ENCODE assay signal across 33 cellular contexts in the genomic region with DNA sequence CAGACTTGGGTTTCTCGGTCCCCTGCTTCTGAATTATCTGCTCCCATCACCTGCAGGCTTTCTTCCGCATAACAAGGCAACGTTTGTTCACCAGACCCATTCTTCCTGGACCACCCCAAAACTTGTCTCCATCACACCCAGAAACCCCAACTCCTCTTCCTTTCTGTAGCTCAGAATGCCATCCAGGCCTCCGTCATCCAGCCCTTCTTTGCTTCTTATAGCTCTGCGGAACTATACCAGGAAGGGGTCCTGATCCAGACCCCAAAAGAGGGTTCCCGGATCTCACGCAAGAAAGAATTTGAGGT. TPM values are rescaled to one million over a fixed set of nuclear protein-coding genes. Genes with fewer than 3 reads are reported as not detected.
DNase-seq lines count a peak whose midpoint lies in the region; ATAC-seq, FAIRE-seq and TF ChIP-seq lines count a peak whose summit lies in the region.
"Had no signal": no experiment of that assay in that cellular context is flagged by ENCODE, and none has a peak within 500 bp of the region (broad histone marks: within the 10 kb centered on the region; RNA-seq: fewer than 3 reads in every experiment).

No MANE protein-coding gene starts in this region.

- H3K4me3 ChIP-seq in HUES64 (ENCODE audit: low read length), result no peak overlapping the region; the same call in 1 of the 2 replicates
- no peak overlapping the region for H3K4me3 ChIP-seq in astrocyte (ENCODE audit: insufficient read depth, low read depth, low read length)
- no peak overlapping the region for H3K4me3 ChIP-seq in adrenal gland
- H3K4me3 ChIP-seq: coronary artery, left ventricle myocardium inferior, SK-N-MC, smooth muscle cell, testis had no signal

- no peak overlapping the region for H3K4me2 ChIP-seq in astrocyte (ENCODE audit: low read length)
- H3K4me2 ChIP-seq: smooth muscle cell had no signal

- H3K9me3 ChIP-seq in HUES64 (ENCODE audit: insufficient read depth, low read depth, low read length) (no peaks in the 10 kb centered on the region), astrocyte (ENCODE audit: insufficient read depth, low read depth, low read length) (no peaks in the 10 kb centered on the region), adrenal gland (replicated peaks in 1 of 3) (no peaks in the 10 kb centered on the region)
- H3K9me3 ChIP-seq: left ventricle myocardium inferior, testis had no signal

- TF ChIP-seq CTCF in astrocyte (IDR thresholded peaks at IDR 0.05; ENCODE audit: insufficient read depth, low read depth, low read length), result no peak
- TF ChIP-seq CTCF in natural killer cell (IDR thresholded peaks at IDR 0.05), result no peak
- TF ChIP-seq CTCF in adrenal gland (IDR thresholded peaks at IDR 0.05), result no peak

- H3K9me3 Mint-ChIP-seq in activated T-cell treated with anti-CD3 and anti-CD28 coated beads, Interleukin-2, amount 50 U/mL, for 24 hours, result no peaks in the 10 kb centered on the region
- no peaks in the 10 kb centered on the region for H3K9me3 Mint-ChIP-seq in activated T-cell treated with anti-CD3 and anti-CD28 coated beads, Interleukin-2, amount 50 U/mL, for 4 hours
- peaks cover 3% of the 10 kb centered on the region for H3K9me3 Mint-ChIP-seq in astrocyte (ENCODE audit: unreplicated experiment)
- no peaks in the 10 kb centered on the region for H3K9me3 Mint-ChIP-seq in natural killer cell
- H3K9me3 Mint-ChIP-seq in activated CD4-positive, alpha-beta T cell treated with anti-CD3 and anti-CD28 coated beads for 36 hours (ENCODE audit: low read depth), result no peaks in the 10 kb centered on the region
- H3K9me3 Mint-ChIP-seq: activated B cell treated with CpG ODN at 0.5 μM for 24 hours; activated naive CD8-positive, alpha-beta T cell treated with anti-CD3 and anti-CD28 coated beads, Interleukin-2, amount 10 ng/mL, durations not matched to agents 7 days and 5 days; activated T-helper 2 cell treated with anti-CD3 and anti-CD28 coated beads, Interferon-gamma antibody, Interleukin-2, Interleukin-4, amounts not matched to agents 10 μg/mL and 5 μg/mL and 100 μg/mL, durations not matched to agents 14 hours and 24 hours and 36 hours; stimulated activated naive CD8-positive, alpha-beta T cell treated with anti-CD3 and anti-CD28 coated beads, Interleukin-15, Interleukin-2, amounts not matched to agents 100 ng/mL and 50 ng/mL, for 24 hours had no signal

- no peaks in the 10 kb centered on the region for H3K27me3 Mint-ChIP-seq in activated T-cell treated with anti-CD3 and anti-CD28 coated beads, Interleukin-2, amount 50 U/mL, for 24 hours
- no peaks in the 10 kb centered on the region for H3K27me3 Mint-ChIP-seq in activated T-cell treated with anti-CD3 and anti-CD28 coated beads, Interleukin-2, amount 50 U/mL, for 4 hours (ENCODE audit: low read depth)
- H3K27me3 Mint-ChIP-seq in astrocyte (ENCODE audit: low read depth, unreplicated experiment) (peaks cover 2% of the 10 kb centered on the region), natural killer cell (ENCODE audit: low read depth in 2 of 2) (no peaks in the 10 kb centered on the region)
- no peaks in the 10 kb centered on the region for H3K27me3 Mint-ChIP-seq in activated CD4-positive, alpha-beta T cell treated with anti-CD3 and anti-CD28 coated beads for 36 hours
- H3K27me3 Mint-ChIP-seq: activated B cell treated with CpG ODN at 0.5 μM for 24 hours; stimulated activated naive CD8-positive, alpha-beta T cell treated with anti-CD3 and anti-CD28 coated beads, Interleukin-15, Interleukin-2, amounts not matched to agents 100 ng/mL and 50 ng/mL, for 24 hours had no signal

- CTCF ChIA-PET in activated CD4-positive, alpha-beta T cell treated with anti-CD3 and anti-CD28 coated beads for 36 hours (lab: Charles Lee), result interaction anchor here (1.3 to 1.5 kb wide), 2 partner anchors 31 to 79 kb away, joined by 4 to 5 read pairs; no protein-coding TSS in a partner anchor

- POLR2A ChIA-PET in activated CD4-positive, alpha-beta T cell treated with anti-CD3 and anti-CD28 coated beads for 36 hours (lab: Charles Lee), result no interaction called here

- WGBS in HUES64, result 84% methylated on average over 7 of the region's 7 CpGs
- 75 to 85% (median 82%) methylated on average over 7 of the region's 7 CpGs for WGBS in adrenal gland, 4 donors

- no peaks in the 10 kb centered on the region for H4K20me1 ChIP-seq in astrocyte (ENCODE audit: insufficient read depth, low read length)

- no peak overlapping the region for H2AFZ ChIP-seq in astrocyte (ENCODE audit: low read depth, low read length)

- no peak overlapping the region for H3K9ac ChIP-seq in HUES64 (ENCODE audit: low read depth, low read length)
- no peak overlapping the region for H3K9ac ChIP-seq in astrocyte (ENCODE audit: low read length)

- no peaks in the 10 kb centered on the region for H3K36me3 Mint-ChIP-seq in activated T-cell treated with anti-CD3 and anti-CD28 coated beads, Interleukin-2, amount 50 U/mL, for 24 hours (ENCODE audit: low read depth)
- H3K36me3 Mint-ChIP-seq in activated T-cell treated with anti-CD3 and anti-CD28 coated beads, Interleukin-2, amount 50 U/mL, for 4 hours (ENCODE audit: insufficient read depth), result no peaks in the 10 kb centered on the region
- peaks cover 4% of the 10 kb centered on the region for H3K36me3 Mint-ChIP-seq in astrocyte (ENCODE audit: low read depth, unreplicated experiment)
- no peaks in the 10 kb centered on the region for H3K36me3 Mint-ChIP-seq in natural killer cell
- no peaks in the 10 kb centered on the region for H3K36me3 Mint-ChIP-seq in activated CD4-positive, alpha-beta T cell treated with anti-CD3 and anti-CD28 coated beads for 36 hours (ENCODE audit: low read depth)
- H3K36me3 Mint-ChIP-seq: activated naive CD8-positive, alpha-beta T cell treated with anti-CD3 and anti-CD28 coated beads, Interleukin-2, amount 10 ng/mL, durations not matched to agents 7 days and 5 days had no signal

- TF ChIP-seq POLR2A in adrenal gland (IDR thresholded peaks at IDR 0.05), result no peak

- DNase-seq in activated T-cell treated with anti-CD3 and anti-CD28 coated beads, Interleukin-2, amount 50 U/mL, for 24 hours, result no peak
- DNase-seq in activated T-cell treated with anti-CD3 and anti-CD28 coated beads, Interleukin-2, amount 50 U/mL, for 4 hours, result no peak
- DNase-seq in astrocyte (ENCODE audit: low read depth), result no peak
- no peak for DNase-seq in natural killer cell
- DNase-seq in activated CD4-positive, alpha-beta T cell treated with anti-CD3 and anti-CD28 coated beads for 36 hours, result no peak
- no peak for DNase-seq in adrenal gland
- DNase-seq: 8988T; activated B cell treated with CpG ODN at 0.5 μM for 24 hours; activated CD4-positive, alpha-beta T cell treated with anti-CD3 and anti-CD28 coated beads, Interleukin-2, amount 50 U/mL, for 48 hours; activated naive CD8-positive, alpha-beta T cell treated with anti-CD3 and anti-CD28 coated beads, Interleukin-2, amount 10 ng/mL, durations not matched to agents 7 days and 5 days; Calu3; caudate nucleus; DMS79 treated with DMSO at 0.1 percent for 48 hours; effector memory CD4-positive, alpha-beta T cell; left ventricle myocardium inferior; NCI-H1105; NCI-H187; NCI-H2171; NCI-H510A; posterior cingulate gyrus; right cardiac atrium; RPMI8226; stimulated activated CD4-positive, alpha-beta T cell treated with anti-CD3 and anti-CD28 coated beads, Interleukin-1b, Interleukin-23, amount 100 ng/mL, for 48 hours had no signal

- peaks cover 29% of the 10 kb centered on the region for H3K4me1 ChIP-seq in HUES64 (ENCODE audit: insufficient read depth, low read length)
- H3K4me1 ChIP-seq in astrocyte (ENCODE audit: insufficient read depth, low read length), result peaks cover 20% of the 10 kb centered on the region
- no peaks in the 10 kb centered on the region for H3K4me1 ChIP-seq in adrenal gland (replicated peaks in 1 of 2)
- H3K4me1 ChIP-seq: left ventricle myocardium inferior, testis had no signal

- H3K4me1 Mint-ChIP-seq in activated T-cell treated with anti-CD3 and anti-CD28 coated beads, Interleukin-2, amount 50 U/mL, for 24 hours (ENCODE audit: low read depth), result peaks cover 36% of the 10 kb centered on the region
- peaks cover 27% of the 10 kb centered on the region for H3K4me1 Mint-ChIP-seq in activated T-cell treated with anti-CD3 and anti-CD28 coated beads, Interleukin-2, amount 50 U/mL, for 4 hours (ENCODE audit: low read depth)
- H3K4me1 Mint-ChIP-seq in astrocyte (ENCODE audit: low read depth, unreplicated experiment) (peaks cover 31% of the 10 kb centered on the region), natural killer cell (peaks cover 28 to 38% of the 10 kb centered on the region in 2 donors)
- peaks cover 33% of the 10 kb centered on the region for H3K4me1 Mint-ChIP-seq in activated CD4-positive, alpha-beta T cell treated with anti-CD3 and anti-CD28 coated beads for 36 hours

- H3K27ac Mint-ChIP-seq in activated T-cell treated with anti-CD3 and anti-CD28 coated beads, Interleukin-2, amount 50 U/mL, for 24 hours, result peak overlapping the region; percentile 24
- H3K27ac Mint-ChIP-seq in astrocyte (ENCODE audit: unreplicated experiment) (peak overlapping the region; percentile 80), natural killer cell (peak overlapping the region; percentile 19 to 43)
- no peak overlapping the region for H3K27ac Mint-ChIP-seq in activated CD4-positive, alpha-beta T cell treated with anti-CD3 and anti-CD28 coated beads for 36 hours
- H3K27ac Mint-ChIP-seq: activated B cell treated with CpG ODN at 0.5 μM for 24 hours; activated naive CD8-positive, alpha-beta T cell treated with anti-CD3 and anti-CD28 coated beads, Interleukin-2, amount 10 ng/mL, durations not matched to agents 7 days and 5 days; stimulated activated naive CD8-positive, alpha-beta T cell treated with anti-CD3 and anti-CD28 coated beads, Interleukin-15, Interleukin-2, amounts not matched to agents 100 ng/mL and 50 ng/mL, for 24 hours had no signal

- no peaks in the 10 kb centered on the region for H3K79me2 ChIP-seq in astrocyte (ENCODE audit: insufficient read depth, low read length)

- ATAC-seq in activated T-cell treated with anti-CD3 and anti-CD28 coated beads, Interleukin-2, amount 50 U/mL, for 4 hours, result no peak
- no peak for ATAC-seq in natural killer cell
- ATAC-seq in activated CD4-positive, alpha-beta T cell treated with anti-CD3 and anti-CD28 coated beads for 36 hours, result no peak
- ATAC-seq in GM18517 (IDR thresholded peaks at IDR 0.05; ENCODE audit: unreplicated experiment), result no peak
- ATAC-seq: right cardiac atrium had no signal

- no peak overlapping the region for H3K4me3 Mint-ChIP-seq in activated T-cell treated with anti-CD3 and anti-CD28 coated beads, Interleukin-2, amount 50 U/mL, for 24 hours
- no peak overlapping the region for H3K4me3 Mint-ChIP-seq in activated T-cell treated with anti-CD3 and anti-CD28 coated beads, Interleukin-2, amount 50 U/mL, for 4 hours
- H3K4me3 Mint-ChIP-seq in astrocyte (ENCODE audit: unreplicated experiment), result no peak overlapping the region
- no peak overlapping the region for H3K4me3 Mint-ChIP-seq in natural killer cell
- H3K4me3 Mint-ChIP-seq in activated CD4-positive, alpha-beta T cell treated with anti-CD3 and anti-CD28 coated beads for 36 hours, result no peak overlapping the region
- H3K4me3 Mint-ChIP-seq: activated B cell treated with CpG ODN at 0.5 μM for 24 hours; activated naive CD8-positive, alpha-beta T cell treated with anti-CD3 and anti-CD28 coated beads, Interleukin-2, amount 10 ng/mL, durations not matched to agents 7 days and 5 days; stimulated activated naive CD8-positive, alpha-beta T cell treated with anti-CD3 and anti-CD28 coated beads, Interleukin-15, Interleukin-2, amounts not matched to agents 100 ng/mL and 50 ng/mL, for 24 hours had no signal

- H3K27ac ChIP-seq in HUES64 (ENCODE audit: low read depth, low read length), result peak overlapping the region; percentile 71; the same call in 1 of the 2 replicates
- H3K27ac ChIP-seq in astrocyte (ENCODE audit: low read depth, low read length), result no peak overlapping the region
- no peak overlapping the region for H3K27ac ChIP-seq in adrenal gland
- H3K27ac ChIP-seq: coronary artery, left ventricle myocardium inferior, SK-N-MC, testis had no signal

- intact Hi-C loops in natural killer cell (cut with micrococcal nuclease) (no loop called here), adrenal gland (cut with DNase I) (no loop called here)
- intact Hi-C loops in activated CD4-positive, alpha-beta T cell treated with anti-CD3 and anti-CD28 coated beads for 36 hours (cut with DNase I, micrococcal nuclease), result loop anchor here (10.0 kb wide), 2 partner anchors 187 to 517 kb away; no protein-coding TSS in a partner anchor

- no peaks in the 10 kb centered on the region for H3K27me3 ChIP-seq in HUES64 (ENCODE audit: insufficient read depth, low read length)
- no peaks in the 10 kb centered on the region for H3K27me3 ChIP-seq in astrocyte (ENCODE audit: insufficient read depth, low read length)
- no peaks in the 10 kb centered on the region for H3K27me3 ChIP-seq in adrenal gland
- H3K27me3 ChIP-seq: testis had no signal

- H3K36me3 ChIP-seq in HUES64 (ENCODE audit: insufficient read depth, low read length), result no peaks in the 10 kb centered on the region
- no peaks in the 10 kb centered on the region for H3K36me3 ChIP-seq in astrocyte (ENCODE audit: insufficient read depth, low read length)
- no peaks in the 10 kb centered on the region for H3K36me3 ChIP-seq in adrenal gland (replicated peaks in 1 of 2)
- H3K36me3 ChIP-seq: left ventricle myocardium inferior had no signal

- no peak for FAIRE-seq in astrocyte (lab: Jason Lieb, UNC)
- FAIRE-seq: islet of Langerhans, urothelium cell line had no signal

RNA-seq across cellular contexts. Expression of a gene that starts 29.3 kb away (rescaled TPM):
- total RNA-seq in activated T-cell treated with anti-CD3 and anti-CD28 coated beads, Interleukin-2, amount 50 U/mL, for 4 hours, result 100 to 1,000 TPM; 107 to 129 (median 117) TPM
- polyA plus RNA-seq in HUES64 (2013, experiment 1 of 2), result 159 TPM
- 166 TPM for polyA plus RNA-seq in HUES64 (2013, experiment 2 of 2)
- total RNA-seq in astrocyte, result 158 and 179 TPM in 2 replicates
- total RNA-seq in natural killer cell, result 100 to 1,000 TPM; 309 to 343 (median 340) TPM
- 10 to 100 TPM; 89.9 to 92.9 TPM for total RNA-seq in activated CD4-positive, alpha-beta T cell treated with anti-CD3 and anti-CD28 coated beads for 36 hours
- total RNA-seq in adrenal gland, result 100 to 1,000 TPM in 1 of 8 donors, 10 to 100 TPM in 7; 38.4 to 120 (median 79.8) TPM
- polyA plus RNA-seq in adrenal gland, result 100 to 1,000 TPM in 1 of 3 donors, 10 to 100 TPM in 2; 58.9 to 195 (median 75.7) TPM

Comparison
In these comparisons a context has a peak if more than half of its experiments do, and no peak if none do; other contexts are left out.
1. intact Hi-C loops: an anchor here in activated CD4-positive, alpha-beta T cell treated with anti-CD3 and anti-CD28 coated beads for 36 hours (10.0 kb wide); none called in natural killer cell and adrenal gland.